In the genomic region with DNA sequence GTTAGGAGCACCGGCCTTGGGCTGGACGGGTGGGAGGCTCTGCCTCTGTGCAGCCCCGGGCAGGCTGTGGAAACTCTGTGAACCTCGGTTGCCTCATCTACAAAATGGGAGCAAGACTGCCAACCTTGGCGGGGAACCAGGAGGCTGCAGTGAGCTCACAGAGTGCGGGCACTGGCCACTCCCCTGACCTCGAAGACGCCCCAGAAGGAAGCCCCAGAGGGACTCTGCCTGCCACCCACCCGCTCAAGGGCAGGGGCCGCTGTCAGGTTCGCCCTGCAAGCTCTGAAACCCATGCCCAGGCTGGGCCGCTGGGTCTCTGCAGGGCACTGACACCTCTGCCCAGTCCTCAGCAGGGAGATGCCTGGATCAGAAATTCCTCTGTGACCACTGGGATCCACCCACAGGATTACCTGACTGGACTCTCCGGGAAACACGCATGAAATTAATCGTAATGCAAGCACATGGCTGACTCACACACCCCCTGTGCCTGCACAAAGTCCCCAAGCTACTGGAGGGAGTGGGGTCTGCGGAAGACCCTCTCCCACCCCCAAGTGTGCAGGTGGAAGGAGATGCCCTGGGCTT, we compare ENCODE assay signal across 27 cellular contexts. TPM values are rescaled to one million over a fixed set of nuclear protein-coding genes. Genes with fewer than 3 reads are reported as not detected.
DNase-seq lines count a peak whose midpoint lies in the region; ATAC-seq, FAIRE-seq and TF ChIP-seq lines count a peak whose summit lies in the region.
"Had no signal": no experiment of that assay in that cellular context is flagged by ENCODE, and none has a peak within 500 bp of the region (broad histone marks: within the 10 kb centered on the region; RNA-seq: fewer than 3 reads in every experiment).

No MANE protein-coding gene starts in this region.

- peaks cover 11% of the 10 kb centered on the region for H3K4me1 ChIP-seq in keratinocyte (ENCODE audit: control insufficient read depth, extremely low read depth, insufficient read depth, low read length)
- H3K4me1 ChIP-seq in psoas muscle: no peaks in the 10 kb centered on the region
- H3K4me1 ChIP-seq: tibial artery had no signal

- dilution Hi-C loops in keratinocyte (cut with MboI; ENCODE audit: extremely low pct_ligation_motif_present, low sequenced_read_pairs): no loop called here

- peak overlapping the region; percentile 27 for H3K4me2 ChIP-seq in keratinocyte (ENCODE audit: control insufficient read depth, extremely low read depth, insufficient read depth, low read depth, low read length)

- intact Hi-C loops in psoas muscle (cut with DNase I): no loop called here

- TF ChIP-seq CTCF in RWPE1 (conservative IDR thresholded peaks at IDR 0.05; ENCODE audit: low read depth) (no peak), keratinocyte (optimal IDR thresholded peaks at IDR 0.05 in 1 of 3, IDR thresholded peaks at IDR 0.05 in 1 of 3, conservative IDR thresholded peaks at IDR 0.05 in 1 of 3; ENCODE audit: extremely low read depth in 1 of 3, insufficient read depth in 2 of 3, low read length in 3 of 3) (no peak), psoas muscle (IDR thresholded peaks at IDR 0.05) (no peak)

- FAIRE-seq in keratinocyte (lab: Jason Lieb, UNC): no peak
- FAIRE-seq: astrocyte had no signal

- H4K20me1 ChIP-seq in keratinocyte (ENCODE audit: control insufficient read depth, extremely low read depth, insufficient read depth, low read length): no peaks in the 10 kb centered on the region

- H3K27ac ChIP-seq in RWPE1 (peak overlapping the region; percentile 31), keratinocyte (ENCODE audit: control insufficient read depth, insufficient read depth, low read length) (no peak overlapping the region), psoas muscle (no peak overlapping the region)
- H3K27ac ChIP-seq: 22Rv1, ovary, SJCRH30, tibial artery had no signal

- peak; percentile 76 for DNase-seq in DMS53 (lab: John Stamatoyannopoulos, UW)
- DNase-seq in DMS53 treated with DMSO at 0.1 percent for 48 hours (lab: John Stamatoyannopoulos, UW; ENCODE audit: unreplicated experiment): no peak
- no peak for DNase-seq in RWPE1 (ENCODE audit: low spot score)
- no peak for DNase-seq in keratinocyte (ENCODE audit: low read depth, low spot score)
- DNase-seq in psoas muscle: peak; percentile 6 to 42
- DNase-seq in AML-193 (lab: John Stamatoyannopoulos, UW): no peak
- no peak for DNase-seq in NCI-H1092 (lab: John Stamatoyannopoulos, UW)
- DNase-seq: activated CD4-positive, alpha-beta T cell treated with anti-CD3 and anti-CD28 coated beads for 1 hour; activated CD8-positive, alpha-beta T cell treated with anti-CD3 and anti-CD28 coated beads for 36 hours; activated effector memory CD4-positive, alpha-beta T cell treated with Interleukin-2 at 50 U/mL for 16 hours; activated naive CD8-positive, alpha-beta T cell treated with anti-CD3 and anti-CD28 coated beads for 36 hours; activated T-cell treated with anti-CD3 and anti-CD28 coated beads for 4 hours; CD8-positive, alpha-beta memory T cell; DMS79 treated with DMSO at 0.1 percent for 48 hours; dorsolateral prefrontal cortex; H9; Karpas-422; NCI-H1092 treated with DMSO at 0.1 percent for 48 hours; NCI-H2227 treated with DMSO at 0.1 percent for 48 hours; ovary; SJCRH30; stimulated activated CD4-positive, alpha-beta T cell treated with anti-CD3 and anti-CD28 coated beads, Interleukin-15, amount 100 ng/mL, for 24 hours; T-cell; tibial artery had no signal

- no peak overlapping the region for H3K9ac ChIP-seq in keratinocyte (ENCODE audit: control insufficient read depth, extremely low read depth, insufficient read depth, low read length)

- H3K4me3 ChIP-seq in keratinocyte (ENCODE audit: control insufficient read depth in 2 of 3, extremely low read depth in 1 of 3, insufficient read depth in 2 of 3, low read depth in 1 of 3, low read length in 3 of 3): no peak overlapping the region
- no peak overlapping the region for H3K4me3 ChIP-seq in psoas muscle
- H3K4me3 ChIP-seq: dorsolateral prefrontal cortex, ovary, SJCRH30, tibial artery had no signal

- WGBS in psoas muscle, 3 donors: 70 to 80% (median 74%) methylated on average over 16 of the region's 16 CpGs

- no peak for ATAC-seq in psoas muscle
- no peak for ATAC-seq in GM18511 (IDR thresholded peaks at IDR 0.05; ENCODE audit: unreplicated experiment)
- ATAC-seq: activated CD8-positive, alpha-beta T cell treated with anti-CD3 and anti-CD28 coated beads for 36 hours; T-cell had no signal

- no peak overlapping the region for H2AFZ ChIP-seq in keratinocyte (ENCODE audit: control insufficient read depth, low read length)

- no peaks in the 10 kb centered on the region for H3K9me1 ChIP-seq in keratinocyte (ENCODE audit: control insufficient read depth, extremely low read depth, insufficient read depth, low read length)

- H3K9me3 ChIP-seq in keratinocyte (ENCODE audit: control insufficient read depth, low read depth, low read length) (peaks cover 4% of the 10 kb centered on the region), psoas muscle (no peaks in the 10 kb centered on the region)
- H3K9me3 ChIP-seq: ovary, SJCRH30, tibial artery had no signal

- H3K36me3 ChIP-seq in keratinocyte (ENCODE audit: control insufficient read depth in 2 of 2, extremely low read depth in 1 of 2, insufficient read depth in 2 of 2, low read length in 2 of 2): no peaks in the 10 kb centered on the region
- no peaks in the 10 kb centered on the region for H3K36me3 ChIP-seq in psoas muscle (ENCODE audit: insufficient read depth in 1 of 2, low read depth in 1 of 2)
- H3K36me3 ChIP-seq: ovary, SJCRH30, tibial artery had no signal

- H3K27me3 ChIP-seq in keratinocyte (ENCODE audit: control insufficient read depth, extremely low read depth, insufficient read depth, low read length) (peaks cover 20% of the 10 kb centered on the region), psoas muscle (ENCODE audit: insufficient read depth in 3 of 3, low read length in 2 of 3) (peaks cover 0 to 42% (median 12%) of the 10 kb centered on the region in 3 donors)
- H3K27me3 ChIP-seq: dorsolateral prefrontal cortex, ovary had no signal

- CTCF ChIA-PET in RWPE1 (lab: Yijun Ruan, JAX): interaction anchor here (1.1 to 1.5 kb wide), 2 partner anchors 13 to 206 kb away, joined by 3 to 5 read pairs; no protein-coding TSS in a partner anchor

- no peaks in the 10 kb centered on the region for H3K79me2 ChIP-seq in keratinocyte (ENCODE audit: control insufficient read depth, insufficient read depth, low read length)

- POLR2A ChIA-PET in RWPE1 (lab: Yijun Ruan, JAX; ENCODE audit: low non-redundant PET): interaction anchor here (0.7 kb wide), 1 partner anchor 1273 kb away, joined by 3 read pairs; no protein-coding TSS in a partner anchor

RNA-seq across cellular contexts. Expression of a gene that starts 7.4 kb away (rescaled TPM):
- polyA plus RNA-seq in keratinocyte: 0.03 to 0.04 TPM in 2 of 3 replicates, not detected in the other
- polyA plus RNA-seq in keratinocyte (2011; ENCODE audit: low read depth): not detected
- polyA plus RNA-seq in keratinocyte (2011; cell fraction: cytosol; rRNA removed): not detected in 2 replicates
- 0.03 TPM in 1 of 2 replicates, not detected in the other for polyA plus RNA-seq in keratinocyte (2011; cell fraction: nucleus; rRNA removed)
- polyA plus RNA-seq in keratinocyte (2012; ENCODE audit: low replicate concordance): not detected in 2 replicates
- 0.26 TPM in 1 of 3 replicates, not detected in the others for polyA minus RNA-seq in keratinocyte
- not detected for polyA minus RNA-seq in keratinocyte (2011; cell fraction: cytosol; rRNA and poly(A)+ RNA removed)
- not detected in 2 replicates for polyA minus RNA-seq in keratinocyte (2011; cell fraction: nucleus; rRNA and poly(A)+ RNA removed)
- not detected for total RNA-seq in psoas muscle
- polyA plus RNA-seq in psoas muscle: not detected
- total RNA-seq: activated naive CD8-positive, alpha-beta T cell treated with anti-CD3 and anti-CD28 coated beads for 36 hours; CD8-positive, alpha-beta memory T cell; SJCRH30 had no signal
- polyA plus RNA-seq: CD8-positive, alpha-beta memory T cell had no signal

RNA-seq across cellular contexts. Expression of a gene that starts 30.8 kb away (rescaled TPM):
- polyA plus RNA-seq in keratinocyte (2.5 to 8.1 TPM (median 3.3 TPM) in 3 replicates), psoas muscle (under 1 TPM; 0.34 to 0.96 (median 0.52) TPM)
- polyA plus RNA-seq in keratinocyte (2011; ENCODE audit: low read depth): 3.3 TPM
- polyA plus RNA-seq in keratinocyte (2011; cell fraction: cytosol; rRNA removed): 2.5 and 7.4 TPM in 2 replicates
- 12.7 and 21.1 TPM in 2 replicates for polyA plus RNA-seq in keratinocyte (2011; cell fraction: nucleus; rRNA removed)
- polyA plus RNA-seq in keratinocyte (2012; ENCODE audit: low replicate concordance): 6.2 and 8.7 TPM in 2 replicates
- polyA minus RNA-seq in keratinocyte: 2.0 to 4.7 TPM (median 3.7 TPM) in 3 replicates
- 12.9 TPM for polyA minus RNA-seq in keratinocyte (2011; cell fraction: cytosol; rRNA and poly(A)+ RNA removed)
- polyA minus RNA-seq in keratinocyte (2011; cell fraction: nucleus; rRNA and poly(A)+ RNA removed): 7.6 and 11.4 TPM in 2 replicates
- total RNA-seq in psoas muscle: 1 to 10 TPM; 1.3 to 2.3 (median 1.7) TPM

RNA-seq across cellular contexts. Expression of a gene that starts 50.9 kb away (rescaled TPM):
- polyA plus RNA-seq in keratinocyte: 6.9 to 11.9 TPM (median 10.9 TPM) in 3 replicates
- 7.8 TPM for polyA plus RNA-seq in keratinocyte (2011; ENCODE audit: low read depth)
- 2.4 and 3.4 TPM in 2 replicates for polyA plus RNA-seq in keratinocyte (2011; cell fraction: cytosol; rRNA removed)
- polyA plus RNA-seq in keratinocyte (2011; cell fraction: nucleus; rRNA removed): 22.9 and 28.2 TPM in 2 replicates
- 6.2 and 8.8 TPM in 2 replicates for polyA plus RNA-seq in keratinocyte (2012; ENCODE audit: low replicate concordance)
- 8.9 to 11.9 TPM (median 9.2 TPM) in 3 replicates for polyA minus RNA-seq in keratinocyte
- polyA minus RNA-seq in keratinocyte (2011; cell fraction: cytosol; rRNA and poly(A)+ RNA removed): 5.8 TPM
- 15.0 and 25.2 TPM in 2 replicates for polyA minus RNA-seq in keratinocyte (2011; cell fraction: nucleus; rRNA and poly(A)+ RNA removed)
- 1 to 10 TPM; 3.8 to 6.7 (median 5.4) TPM for total RNA-seq in psoas muscle
- polyA plus RNA-seq in psoas muscle: 1 to 10 TPM; 3.6 to 7.5 (median 5.6) TPM

Comparison
In these comparisons a context has a peak if more than half of its experiments do, and no peak if none do; other contexts are left out.
1. DNase-seq: peak in DMS53 (single experiment) and psoas muscle (2 of 2); none in DMS53 treated with DMSO at 0.1 percent for 48 hours (single experiment), RWPE1 (single experiment), keratinocyte (single experiment), AML-193 (0 of 2) and NCI-H1092 (single experiment).